Comparison of ENCODE assay signal across 23 cellular contexts in the genomic region with DNA sequence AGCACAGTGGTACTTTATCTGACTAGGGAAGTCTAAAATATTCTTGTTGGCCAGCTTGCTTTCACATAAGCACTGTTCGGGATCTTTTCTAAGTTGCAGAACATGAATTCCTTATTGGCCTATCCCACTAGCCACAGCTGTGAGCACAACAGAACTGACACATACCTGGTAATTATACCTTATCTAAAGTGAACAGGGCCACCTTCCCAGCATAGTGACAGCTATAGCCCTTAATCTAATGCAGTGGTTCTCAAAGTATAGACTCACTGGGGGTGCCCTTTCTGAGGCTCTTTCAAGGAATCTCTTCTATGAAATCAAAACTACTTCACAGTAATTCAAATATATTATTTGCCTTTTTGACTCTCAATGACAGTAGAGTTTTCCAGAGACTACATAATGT.
"Had no signal": no experiment of that assay in that cellular context is flagged by ENCODE, and none has a peak within 500 bp of the region (broad histone marks: within the 10 kb centered on the region; RNA-seq: fewer than 3 reads in every experiment).

No MANE protein-coding gene starts in this region.

- H3K4me2 ChIP-seq: smooth muscle cell had no signal

- H3K36me3 ChIP-seq: esophagus squamous epithelium, prostate gland, right atrium auricular region, suprapubic skin, transverse colon, vagina had no signal

- H3K9me3 ChIP-seq: esophagus squamous epithelium, prostate gland, suprapubic skin, transverse colon, vagina had no signal

- H3K4me3 ChIP-seq: esophagus squamous epithelium, prostate gland, right atrium auricular region, smooth muscle cell, suprapubic skin, transverse colon, vagina had no signal

- H3K27me3 ChIP-seq: esophagus squamous epithelium, right atrium auricular region, suprapubic skin, transverse colon, vagina had no signal

- ATAC-seq: effector memory CD8-positive, alpha-beta T cell; left lobe of liver; naive thymus-derived CD4-positive, alpha-beta T cell; sciatic nerve; stimulated activated naive CD8-positive, alpha-beta T cell treated with anti-CD3 and anti-CD28 coated beads, Interleukin-15, amount 100 ng/mL, for 72 hours had no signal

- H3K27ac ChIP-seq: esophagus squamous epithelium, prostate gland, right atrium auricular region, suprapubic skin, transverse colon, vagina had no signal

- DNase-seq: cortex of kidney; effector memory CD8-positive, alpha-beta T cell; erythroblast; esophagus squamous epithelium; foreskin melanocyte; kidney; mesenchymal stem cell; naive thymus-derived CD4-positive, alpha-beta T cell; nucleus accumbens; stimulated activated CD4-positive, alpha-beta T cell treated with anti-CD3 and anti-CD28 coated beads, Interleukin-12 subunit alpha, Interleukin-12 subunit beta, amount 100 ng/mL, for 4 hours; stimulated activated CD4-positive, alpha-beta T cell treated with anti-CD3 and anti-CD28 coated beads, Interleukin-1b, Interleukin-23, amount 100 ng/mL, for 48 hours; stimulated activated CD4-positive, alpha-beta T cell treated with anti-CD3 and anti-CD28 coated beads, Interleukin-4, amount 100 ng/mL, for 1 hour; stimulated activated CD8-positive, alpha-beta memory T cell treated with anti-CD3 and anti-CD28 coated beads, Interleukin-4, amount 100 ng/mL, for 48 hours; stimulated activated naive CD4-positive, alpha-beta T cell; stimulated activated naive CD8-positive, alpha-beta T cell treated with anti-CD3 and anti-CD28 coated beads, Interleukin-15, amount 100 ng/mL, for 72 hours; transverse colon had no signal
